In genomic region chr12:1500095-1500801, GRCh38 we compare ENCODE assay signal across 12 cellular contexts.
DNase-seq lines count a peak whose midpoint lies in the region; ATAC-seq and TF ChIP-seq lines count a peak whose summit lies in the region.
"Had no signal": no experiment of that assay in that cellular context is flagged by ENCODE, and none has a peak within 500 bp of the region (broad histone marks: within the 10 kb centered on the region; RNA-seq: fewer than 3 reads in every experiment).

No MANE protein-coding gene starts in this region.

- H3K36me3 ChIP-seq in BLaER1 treated with 17β-estradiol and CSF1 and Interleukin-3, amounts not matched to agents 10 nM and 100 nM, result no peaks in the 10 kb centered on the region
- H3K36me3 ChIP-seq: breast epithelium, thyroid gland had no signal

- H4K20me1 ChIP-seq in BLaER1 treated with 17β-estradiol and CSF1 and Interleukin-3, amounts not matched to agents 10 nM and 100 nM, result peaks cover 0 to 30% (median 0%) of the 10 kb centered on the region in 11 experiments; a peak in 3 of 22 replicates

- TF ChIP-seq CTCF in GM13976 (IDR thresholded peaks at IDR 0.05; ENCODE audit: borderline replicate concordance, control extremely low read depth, extremely low read depth, insufficient read depth, missing control alignments), result no peak

- H3K9me3 ChIP-seq in BLaER1 treated with 17β-estradiol and CSF1 and Interleukin-3, amounts not matched to agents 10 nM and 100 nM (replicated peaks in 1 of 11), result peaks cover 0 to 4% (median 0%) of the 10 kb centered on the region in 11 experiments; a peak in 3 of 22 replicates
- H3K9me3 ChIP-seq: breast epithelium, thyroid gland had no signal

- DNase-seq in M059J (ENCODE audit: low read depth) (peak; percentile 58), cerebellum (ENCODE audit: low spot score) (peak; percentile 68), mesenteric fat pad (ENCODE audit: low spot score) (peak; percentile 81), GM13976 (ENCODE audit: low spot score) (no peak)
- no peak for DNase-seq in activated T-cell treated with anti-CD3 and anti-CD28 coated beads, Interleukin-2, amount 50 U/mL, for 1 hour
- DNase-seq: NCI-H1436 treated with DMSO at 0.1 percent for 48 hours, thyroid gland had no signal

- H3K4me2 ChIP-seq in BLaER1 treated with 17β-estradiol and CSF1 and Interleukin-3, amounts not matched to agents 10 nM and 100 nM, result peak overlapping the region in 9 of 11 experiments; percentile 7 to 65 (median 34); a peak in 13 of 22 replicates

- no peak for ATAC-seq in HG03108 (IDR thresholded peaks at IDR 0.05; ENCODE audit: unreplicated experiment)
- ATAC-seq in GM19324 (IDR thresholded peaks at IDR 0.05; ENCODE audit: low FRiP score, unreplicated experiment), result no peak

- peaks cover 0 to 20% (median 4%) of the 10 kb centered on the region in 11 experiments; a peak in 9 of 22 replicates for H3K27me3 ChIP-seq in BLaER1 treated with 17β-estradiol and CSF1 and Interleukin-3, amounts not matched to agents 10 nM and 100 nM
- H3K27me3 ChIP-seq: breast epithelium, thyroid gland had no signal

- in situ Hi-C loops in GM13976 (cut with MboI; ENCODE audit: low sequenced_read_pairs, unreplicated experiment), result no loop called here

- no peak overlapping the region for H3K9ac ChIP-seq in BLaER1 treated with 17β-estradiol and CSF1 and Interleukin-3, amounts not matched to agents 10 nM and 100 nM

- H3K4me1 ChIP-seq in BLaER1 treated with 17β-estradiol and CSF1 and Interleukin-3, amounts not matched to agents 10 nM and 100 nM, result peaks cover 26 to 59% (median 48%) of the 10 kb centered on the region in 10 experiments
- H3K4me1 ChIP-seq: breast epithelium had no signal

- H3K27ac ChIP-seq in BLaER1 treated with 17β-estradiol and CSF1 and Interleukin-3, amounts not matched to agents 10 nM and 100 nM, result peak overlapping the region in 2 of 11 experiments; percentile 22 to 60; a peak in 3 of 22 replicates
- H3K27ac ChIP-seq: breast epithelium, HL-60, thyroid gland had no signal

- H3K4me3 ChIP-seq in BLaER1 treated with 17β-estradiol and CSF1 and Interleukin-3, amounts not matched to agents 10 nM and 100 nM, result no peak overlapping the region
- H3K4me3 ChIP-seq: breast epithelium, thyroid gland had no signal

Comparison
In these comparisons a context has a peak if more than half of its experiments do, and no peak if none do; other contexts are left out.
1. DNase-seq: peak in M059J (single experiment), cerebellum (single experiment) and mesenteric fat pad (single experiment); none in GM13976 (single experiment) and activated T-cell treated with anti-CD3 and anti-CD28 coated beads, Interleukin-2, amount 50 U/mL, for 1 hour (single experiment).